In the genomic region with DNA sequence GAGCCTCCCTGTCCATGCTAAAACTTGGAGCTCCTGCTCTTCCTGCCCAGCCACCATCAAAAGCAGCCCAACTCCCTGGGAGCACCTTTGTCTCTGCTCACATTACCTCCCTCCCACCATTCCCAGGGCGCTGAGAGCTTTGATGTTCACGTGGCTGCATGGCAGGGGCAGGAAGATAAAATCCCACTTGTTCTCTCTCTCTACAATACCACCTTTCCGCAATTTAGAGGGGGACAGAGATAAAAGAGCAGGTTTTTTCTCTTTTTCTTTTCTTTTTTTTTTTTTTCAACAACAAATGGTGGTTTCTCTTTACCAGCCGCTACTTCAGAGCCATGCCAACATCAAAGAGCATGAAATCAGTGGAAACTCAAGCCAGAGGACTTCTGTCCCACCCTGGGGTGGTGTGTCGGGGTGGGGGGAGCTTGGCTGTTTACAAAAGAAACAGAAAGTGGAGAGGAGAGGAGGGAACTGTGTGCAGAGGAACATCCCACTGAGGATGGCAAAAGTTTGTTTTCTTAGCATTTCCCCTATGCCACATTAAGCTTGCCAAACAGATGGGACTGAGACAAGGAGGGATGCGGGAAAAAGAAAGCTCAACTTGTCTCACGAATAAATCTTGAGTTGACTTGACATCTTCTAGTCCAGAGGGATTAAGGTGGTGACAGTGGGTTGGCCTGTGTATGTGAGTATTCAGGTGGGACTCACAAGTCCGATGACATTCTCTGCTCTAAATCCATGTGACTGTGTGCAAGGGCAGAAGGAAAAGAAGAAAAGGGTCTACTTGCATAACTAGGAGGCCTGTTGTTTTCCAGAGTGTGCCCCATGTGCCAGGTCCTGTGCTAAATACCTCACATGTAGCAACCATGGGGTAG, we compare ENCODE assay signal across 1 cellular context.
TF ChIP-seq lines count a peak whose summit lies in the region.

No MANE protein-coding gene starts in this region.

TF ChIP-seq in HepG2, 621 proteins besides CTCF, POLR2A, EP300 and RAD21 (continued from another document and continues in another):
- TF ChIP-seq TFDP1 (CRISPR knock-in tag; IDR thresholded peaks at IDR 0.05; ENCODE audit: borderline replicate concordance) (peak; percentile 68; the same call in 1 of the 2 replicates), ZNF550 (CRISPR knock-in tag; IDR thresholded peaks at IDR 0.05; ENCODE audit: borderline replicate concordance) (no peak), HOXA3 (CRISPR knock-in tag; IDR thresholded peaks at IDR 0.05) (peak; percentile 34; the same call in 1 of the 2 replicates), GATAD1 (CRISPR knock-in tag; IDR thresholded peaks at IDR 0.05) (peak; percentile 17; the same call in 1 of the 2 replicates), FOXA3 (CRISPR knock-in tag; IDR thresholded peaks at IDR 0.05) (peak; percentile 57), BRCA1 (CRISPR knock-in tag; IDR thresholded peaks at IDR 0.05) (peak; percentile 48; the same call in 1 of the 2 replicates), YEATS4 (CRISPR knock-in tag; IDR thresholded peaks at IDR 0.05; ENCODE audit: borderline replicate concordance) (peak; percentile 54; the same call in 1 of the 2 replicates), HOXA5 (CRISPR knock-in tag; IDR thresholded peaks at IDR 0.05) (peak; percentile 61; the same call in 1 of the 2 replicates), ZNF749 (CRISPR knock-in tag; IDR thresholded peaks at IDR 0.05; ENCODE audit: borderline replicate concordance) (no peak), SAFB2 (CRISPR knock-in tag; IDR thresholded peaks at IDR 0.05; ENCODE audit: borderline replicate concordance, low read depth) (no peak), ZNF292 (CRISPR knock-in tag; IDR thresholded peaks at IDR 0.05; ENCODE audit: borderline replicate concordance, low read depth) (0 out of 2 replicates have a peak, but pooled peaks have one; percentile 26), NCOA2 (CRISPR knock-in tag; IDR thresholded peaks at IDR 0.05) (peak; percentile 66; the same call in 1 of the 2 replicates), ZNF839 (CRISPR knock-in tag; IDR thresholded peaks at IDR 0.05; ENCODE audit: borderline replicate concordance) (no peak), HMG20A (CRISPR knock-in tag; IDR thresholded peaks at IDR 0.05; ENCODE audit: borderline replicate concordance) (peak; percentile 82), MTA3 (CRISPR knock-in tag; IDR thresholded peaks at IDR 0.05) (no peak), ZNF558 (CRISPR knock-in tag; IDR thresholded peaks at IDR 0.05; ENCODE audit: borderline replicate concordance) (no peak), ELF1 (CRISPR knock-in tag; IDR thresholded peaks at IDR 0.05) (no peak), ETV5 (CRISPR knock-in tag; IDR thresholded peaks at IDR 0.05; ENCODE audit: borderline replicate concordance) (0 out of 2 replicates have a peak, but pooled peaks have one; percentile 12), ISL2 (CRISPR knock-in tag; IDR thresholded peaks at IDR 0.05) (0 out of 2 replicates have a peak, but pooled peaks have one; percentile 51), ZNF567 (CRISPR knock-in tag; IDR thresholded peaks at IDR 0.05; ENCODE audit: borderline replicate concordance) (no peak), TERF1 (CRISPR knock-in tag; IDR thresholded peaks at IDR 0.05) (no peak), TRAFD1 (CRISPR knock-in tag; IDR thresholded peaks at IDR 0.05; ENCODE audit: borderline replicate concordance) (no peak), ZNF720 (CRISPR knock-in tag; IDR thresholded peaks at IDR 0.05) (no peak), BRD4 (CRISPR knock-in tag; IDR thresholded peaks at IDR 0.05) (0 out of 2 replicates have a peak, but pooled peaks have one; percentile 29), ZNF75D (CRISPR knock-in tag; IDR thresholded peaks at IDR 0.05; ENCODE audit: borderline replicate concordance) (no peak), ZNF7 (CRISPR knock-in tag; IDR thresholded peaks at IDR 0.05) (no peak), MED1 (CRISPR knock-in tag; IDR thresholded peaks at IDR 0.05) (peak; percentile 76), ZNF317 (CRISPR knock-in tag; IDR thresholded peaks at IDR 0.05) (0 out of 2 replicates have a peak, but pooled peaks have one; percentile 31), RARA (CRISPR knock-in tag; IDR thresholded peaks at IDR 0.05) (peak; percentile 3; the same call in 1 of the 2 replicates), CHCHD3 (CRISPR knock-in tag; IDR thresholded peaks at IDR 0.05) (no peak), ZNF264 (CRISPR knock-in tag; IDR thresholded peaks at IDR 0.05) (no peak), SALL1 (CRISPR knock-in tag; IDR thresholded peaks at IDR 0.05) (peak; percentile 44)
- TF ChIP-seq, protein P1, sequence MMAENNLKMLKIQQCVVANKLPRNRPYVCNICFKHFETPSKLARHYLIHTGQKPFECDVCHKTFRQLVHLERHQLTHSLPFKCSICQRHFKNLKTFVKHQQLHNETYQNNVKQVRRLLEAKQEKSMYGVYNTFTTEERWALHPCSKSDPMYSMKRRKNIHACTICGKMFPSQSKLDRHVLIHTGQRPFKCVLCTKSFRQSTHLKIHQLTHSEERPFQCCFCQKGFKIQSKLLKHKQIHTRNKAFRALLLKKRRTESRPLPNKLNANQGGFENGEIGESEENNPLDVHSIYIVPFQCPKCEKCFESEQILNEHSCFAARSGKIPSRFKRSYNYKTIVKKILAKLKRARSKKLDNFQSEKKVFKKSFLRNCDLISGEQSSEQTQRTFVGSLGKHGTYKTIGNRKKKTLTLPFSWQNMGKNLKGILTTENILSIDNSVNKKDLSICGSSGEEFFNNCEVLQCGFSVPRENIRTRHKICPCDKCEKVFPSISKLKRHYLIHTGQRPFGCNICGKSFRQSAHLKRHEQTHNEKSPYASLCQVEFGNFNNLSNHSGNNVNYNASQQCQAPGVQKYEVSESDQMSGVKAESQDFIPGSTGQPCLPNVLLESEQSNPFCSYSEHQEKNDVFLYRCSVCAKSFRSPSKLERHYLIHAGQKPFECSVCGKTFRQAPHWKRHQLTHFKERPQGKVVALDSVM (CRISPR knock-in tag; IDR thresholded peaks at IDR 0.05), result no peak
- TF ChIP-seq, protein P2, sequence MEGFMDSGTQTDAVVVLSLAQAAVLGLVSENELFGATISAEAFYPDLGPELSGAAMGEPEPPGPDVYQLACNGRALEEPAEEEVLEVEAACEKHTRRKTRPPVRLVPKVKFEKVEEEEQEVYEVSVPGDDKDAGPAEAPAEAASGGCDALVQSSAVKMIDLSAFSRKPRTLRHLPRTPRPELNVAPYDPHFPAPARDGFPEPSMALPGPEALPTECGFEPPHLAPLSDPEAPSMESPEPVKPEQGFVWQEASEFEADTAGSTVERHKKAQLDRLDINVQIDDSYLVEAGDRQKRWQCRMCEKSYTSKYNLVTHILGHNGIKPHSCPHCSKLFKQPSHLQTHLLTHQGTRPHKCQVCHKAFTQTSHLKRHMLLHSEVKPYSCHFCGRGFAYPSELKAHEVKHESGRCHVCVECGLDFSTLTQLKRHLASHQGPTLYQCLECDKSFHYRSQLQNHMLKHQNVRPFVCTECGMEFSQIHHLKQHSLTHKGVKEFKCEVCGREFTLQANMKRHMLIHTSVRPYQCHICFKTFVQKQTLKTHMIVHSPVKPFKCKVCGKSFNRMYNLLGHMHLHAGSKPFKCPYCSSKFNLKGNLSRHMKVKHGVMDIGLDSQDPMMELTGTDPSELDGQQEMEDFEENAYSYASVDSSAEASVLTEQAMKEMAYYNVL (CRISPR knock-in tag; IDR thresholded peaks at IDR 0.05; ENCODE audit: borderline replicate concordance), result peak; percentile 40; the same call in 1 of the 2 replicates
- TF ChIP-seq, protein P3, sequence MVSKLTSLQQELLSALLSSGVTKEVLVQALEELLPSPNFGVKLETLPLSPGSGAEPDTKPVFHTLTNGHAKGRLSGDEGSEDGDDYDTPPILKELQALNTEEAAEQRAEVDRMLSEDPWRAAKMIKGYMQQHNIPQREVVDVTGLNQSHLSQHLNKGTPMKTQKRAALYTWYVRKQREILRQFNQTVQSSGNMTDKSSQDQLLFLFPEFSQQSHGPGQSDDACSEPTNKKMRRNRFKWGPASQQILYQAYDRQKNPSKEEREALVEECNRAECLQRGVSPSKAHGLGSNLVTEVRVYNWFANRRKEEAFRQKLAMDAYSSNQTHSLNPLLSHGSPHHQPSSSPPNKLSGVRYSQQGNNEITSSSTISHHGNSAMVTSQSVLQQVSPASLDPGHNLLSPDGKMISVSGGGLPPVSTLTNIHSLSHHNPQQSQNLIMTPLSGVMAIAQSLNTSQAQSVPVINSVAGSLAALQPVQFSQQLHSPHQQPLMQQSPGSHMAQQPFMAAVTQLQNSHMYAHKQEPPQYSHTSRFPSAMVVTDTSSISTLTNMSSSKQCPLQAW (CRISPR knock-in tag; IDR thresholded peaks at IDR 0.05), result no peak
- TF ChIP-seq, protein P4, sequence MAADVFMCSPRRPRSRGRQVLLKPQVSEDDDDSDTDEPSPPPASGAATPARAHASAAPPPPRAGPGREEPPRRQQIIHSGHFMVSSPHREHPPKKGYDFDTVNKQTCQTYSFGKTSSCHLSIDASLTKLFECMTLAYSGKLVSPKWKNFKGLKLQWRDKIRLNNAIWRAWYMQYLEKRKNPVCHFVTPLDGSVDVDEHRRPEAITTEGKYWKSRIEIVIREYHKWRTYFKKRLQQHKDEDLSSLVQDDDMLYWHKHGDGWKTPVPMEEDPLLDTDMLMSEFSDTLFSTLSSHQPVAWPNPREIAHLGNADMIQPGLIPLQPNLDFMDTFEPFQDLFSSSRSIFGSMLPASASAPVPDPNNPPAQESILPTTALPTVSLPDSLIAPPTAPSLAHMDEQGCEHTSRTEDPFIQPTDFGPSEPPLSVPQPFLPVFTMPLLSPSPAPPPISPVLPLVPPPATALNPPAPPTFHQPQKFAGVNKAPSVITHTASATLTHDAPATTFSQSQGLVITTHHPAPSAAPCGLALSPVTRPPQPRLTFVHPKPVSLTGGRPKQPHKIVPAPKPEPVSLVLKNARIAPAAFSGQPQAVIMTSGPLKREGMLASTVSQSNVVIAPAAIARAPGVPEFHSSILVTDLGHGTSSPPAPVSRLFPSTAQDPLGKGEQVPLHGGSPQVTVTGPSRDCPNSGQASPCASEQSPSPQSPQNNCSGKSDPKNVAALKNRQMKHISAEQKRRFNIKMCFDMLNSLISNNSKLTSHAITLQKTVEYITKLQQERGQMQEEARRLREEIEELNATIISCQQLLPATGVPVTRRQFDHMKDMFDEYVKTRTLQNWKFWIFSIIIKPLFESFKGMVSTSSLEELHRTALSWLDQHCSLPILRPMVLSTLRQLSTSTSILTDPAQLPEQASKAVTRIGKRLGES (CRISPR knock-in tag; IDR thresholded peaks at IDR 0.05; ENCODE audit: borderline replicate concordance), result 0 out of 2 replicates have a peak, but pooled peaks have one; percentile 44
- TF ChIP-seq, protein P5, sequence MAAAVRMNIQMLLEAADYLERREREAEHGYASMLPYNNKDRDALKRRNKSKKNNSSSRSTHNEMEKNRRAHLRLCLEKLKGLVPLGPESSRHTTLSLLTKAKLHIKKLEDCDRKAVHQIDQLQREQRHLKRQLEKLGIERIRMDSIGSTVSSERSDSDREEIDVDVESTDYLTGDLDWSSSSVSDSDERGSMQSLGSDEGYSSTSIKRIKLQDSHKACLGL (CRISPR knock-in tag; IDR thresholded peaks at IDR 0.05), result no peak
- TF ChIP-seq, protein P6, sequence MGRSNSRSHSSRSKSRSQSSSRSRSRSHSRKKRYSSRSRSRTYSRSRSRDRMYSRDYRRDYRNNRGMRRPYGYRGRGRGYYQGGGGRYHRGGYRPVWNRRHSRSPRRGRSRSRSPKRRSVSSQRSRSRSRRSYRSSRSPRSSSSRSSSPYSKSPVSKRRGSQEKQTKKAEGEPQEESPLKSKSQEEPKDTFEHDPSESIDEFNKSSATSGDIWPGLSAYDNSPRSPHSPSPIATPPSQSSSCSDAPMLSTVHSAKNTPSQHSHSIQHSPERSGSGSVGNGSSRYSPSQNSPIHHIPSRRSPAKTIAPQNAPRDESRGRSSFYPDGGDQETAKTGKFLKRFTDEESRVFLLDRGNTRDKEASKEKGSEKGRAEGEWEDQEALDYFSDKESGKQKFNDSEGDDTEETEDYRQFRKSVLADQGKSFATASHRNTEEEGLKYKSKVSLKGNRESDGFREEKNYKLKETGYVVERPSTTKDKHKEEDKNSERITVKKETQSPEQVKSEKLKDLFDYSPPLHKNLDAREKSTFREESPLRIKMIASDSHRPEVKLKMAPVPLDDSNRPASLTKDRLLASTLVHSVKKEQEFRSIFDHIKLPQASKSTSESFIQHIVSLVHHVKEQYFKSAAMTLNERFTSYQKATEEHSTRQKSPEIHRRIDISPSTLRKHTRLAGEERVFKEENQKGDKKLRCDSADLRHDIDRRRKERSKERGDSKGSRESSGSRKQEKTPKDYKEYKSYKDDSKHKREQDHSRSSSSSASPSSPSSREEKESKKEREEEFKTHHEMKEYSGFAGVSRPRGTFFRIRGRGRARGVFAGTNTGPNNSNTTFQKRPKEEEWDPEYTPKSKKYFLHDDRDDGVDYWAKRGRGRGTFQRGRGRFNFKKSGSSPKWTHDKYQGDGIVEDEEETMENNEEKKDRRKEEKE (IDR thresholded peaks at IDR 0.05), result no peak
- TF ChIP-seq, protein P7, sequence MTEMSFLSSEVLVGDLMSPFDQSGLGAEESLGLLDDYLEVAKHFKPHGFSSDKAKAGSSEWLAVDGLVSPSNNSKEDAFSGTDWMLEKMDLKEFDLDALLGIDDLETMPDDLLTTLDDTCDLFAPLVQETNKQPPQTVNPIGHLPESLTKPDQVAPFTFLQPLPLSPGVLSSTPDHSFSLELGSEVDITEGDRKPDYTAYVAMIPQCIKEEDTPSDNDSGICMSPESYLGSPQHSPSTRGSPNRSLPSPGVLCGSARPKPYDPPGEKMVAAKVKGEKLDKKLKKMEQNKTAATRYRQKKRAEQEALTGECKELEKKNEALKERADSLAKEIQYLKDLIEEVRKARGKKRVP (CRISPR knock-in tag; IDR thresholded peaks at IDR 0.05), result no peak
